ENCODE assay signal across 13 cellular contexts in genomic region chr9:133889498-133890301, GRCh38.
DNase-seq lines count a peak whose midpoint lies in the region; ATAC-seq, FAIRE-seq and TF ChIP-seq lines count a peak whose summit lies in the region.
"Had no signal": no experiment of that assay in that cellular context is flagged by ENCODE, and none has a peak within 500 bp of the region (broad histone marks: within the 10 kb centered on the region; RNA-seq: fewer than 3 reads in every experiment).

No MANE protein-coding gene starts in this region.

- no peak for ATAC-seq in GM18873 (IDR thresholded peaks at IDR 0.05; ENCODE audit: low FRiP score, unreplicated experiment)
- no peak for ATAC-seq in GM21390 (IDR thresholded peaks at IDR 0.05; ENCODE audit: unreplicated experiment)
- no peak for ATAC-seq in HG03439 (IDR thresholded peaks at IDR 0.05; ENCODE audit: unreplicated experiment)
- ATAC-seq: activated naive CD4-positive, alpha-beta T cell treated with anti-CD3 and anti-CD28 coated beads, Interleukin-2, amount 50 U/mL, for 72 hours; left colon had no signal

- TF ChIP-seq POLR2A in H54 (IDR thresholded peaks at IDR 0.05; ENCODE audit: low read depth, low read length): no peak

- peak; percentile 93 for DNase-seq in H54 (ENCODE audit: insufficient read length, low spot score)
- peak; percentile 49 for DNase-seq in NCI-H526 treated with DMSO at 0.1 percent for 48 hours (lab: John Stamatoyannopoulos, UW)
- no peak for DNase-seq in epithelial cell of prostate (ENCODE audit: low read depth, low spot score)
- DNase-seq in putamen (ENCODE audit: low spot score): peak; percentile 25
- no peak for DNase-seq in cerebellar cortex (ENCODE audit: low spot score)
- DNase-seq: activated B cell treated with CpG ODN at 0.5 μM for 24 hours; left colon; stimulated activated CD4-positive, alpha-beta T cell treated with anti-CD3 and anti-CD28 coated beads, Interleukin-12 subunit alpha, Interleukin-12 subunit beta, amount 100 ng/mL, for 4 hours had no signal

- FAIRE-seq in H54 (lab: Jason Lieb, UNC): peak; percentile 82
- FAIRE-seq: endometrium had no signal

- peak overlapping the region; percentile 62 for H3K27ac ChIP-seq in epithelial cell of prostate

Comparison
In these comparisons a context has a peak if more than half of its experiments do, and no peak if none do; other contexts are left out.
1. DNase-seq: peak in H54 (single experiment), NCI-H526 treated with DMSO at 0.1 percent for 48 hours (single experiment) and putamen (single experiment); none in epithelial cell of prostate (single experiment) and cerebellar cortex (single experiment).